In genomic region chr20:3045816-3046676, GRCh38 we compare ENCODE assay signal across 1 cellular context.
TF ChIP-seq lines count a peak whose summit lies in the region.

TSS of gene MRPS26 (plus strand) at chr20:3046052. CDS start at chr20:3046069, 17 bp downstream.

TF ChIP-seq in HepG2, 621 proteins besides CTCF, POLR2A, EP300 and RAD21 (continued from another document and continues in another):
- TF ChIP-seq PRDM4 (CRISPR knock-in tag; IDR thresholded peaks at IDR 0.05; ENCODE audit: borderline replicate concordance) (no peak), ZNF879 (CRISPR knock-in tag; IDR thresholded peaks at IDR 0.05) (peak; percentile 96), ZNF562 (CRISPR knock-in tag; IDR thresholded peaks at IDR 0.05; ENCODE audit: borderline replicate concordance) (no peak), ZNF607 (CRISPR knock-in tag; IDR thresholded peaks at IDR 0.05; ENCODE audit: borderline replicate concordance) (peak; percentile 97; the same call in 1 of the 2 replicates), MXD3 (CRISPR knock-in tag; IDR thresholded peaks at IDR 0.05) (peak; percentile 81), ESRRA (CRISPR knock-in tag; IDR thresholded peaks at IDR 0.05; ENCODE audit: low read depth) (peak; percentile 66; the same call in 1 of the 2 replicates), ZNF704 (CRISPR knock-in tag; IDR thresholded peaks at IDR 0.05; ENCODE audit: borderline replicate concordance) (peak; percentile 89; the same call in 1 of the 2 replicates), NFE2 (CRISPR knock-in tag; IDR thresholded peaks at IDR 0.05) (no peak), SP140L (CRISPR knock-in tag; IDR thresholded peaks at IDR 0.05; ENCODE audit: borderline replicate concordance) (peak; percentile 83; the same call in 1 of the 2 replicates), HHEX (CRISPR knock-in tag; IDR thresholded peaks at IDR 0.05) (no peak), ZNF30 (CRISPR knock-in tag; IDR thresholded peaks at IDR 0.05) (peak; percentile 63; the same call in 1 of the 2 replicates), CC2D1A (CRISPR knock-in tag; IDR thresholded peaks at IDR 0.05) (0 out of 2 replicates have a peak, but pooled peaks have one; percentile 58), RBAK (CRISPR knock-in tag; IDR thresholded peaks at IDR 0.05) (no peak), ZNF451 (CRISPR knock-in tag; IDR thresholded peaks at IDR 0.05) (peak; percentile 90; the same call in 1 of the 2 replicates), NR2F1 (CRISPR knock-in tag; IDR thresholded peaks at IDR 0.05) (peak in 1 of 2 experiments; percentile 7; a peak in 2 of 4 replicates), MAZ (IDR thresholded peaks at IDR 0.05; ENCODE audit: borderline replicate concordance, low read depth, low read length) (peak; percentile 81; the same call in 1 of the 2 replicates), MAZ (CRISPR knock-in tag; IDR thresholded peaks at IDR 0.05; ENCODE audit: low read depth) (peak; percentile 100), ZNF737 (CRISPR knock-in tag; IDR thresholded peaks at IDR 0.05; ENCODE audit: borderline replicate concordance) (no peak), NR0B2 (CRISPR knock-in tag; IDR thresholded peaks at IDR 0.05) (peak; percentile 82; the same call in 1 of the 2 replicates), CSRNP2 (CRISPR knock-in tag; conservative IDR thresholded peaks at IDR 0.05; ENCODE audit: low read depth) (peak; percentile 77; the same call in 1 of the 2 replicates), GTF3A (CRISPR knock-in tag; conservative IDR thresholded peaks at IDR 0.05) (peak; percentile 65; the same call in 1 of the 2 replicates), NFYC (CRISPR knock-in tag; IDR thresholded peaks at IDR 0.05) (peak; percentile 44; the same call in 1 of the 2 replicates), ADNP (CRISPR knock-in tag; IDR thresholded peaks at IDR 0.05) (no peak), ZNF761 (CRISPR knock-in tag; conservative IDR thresholded peaks at IDR 0.05) (peak; percentile 74; the same call in 1 of the 2 replicates), PAF1 (CRISPR knock-in tag; IDR thresholded peaks at IDR 0.05) (no peak), HNRNPL (IDR thresholded peaks at IDR 0.05; ENCODE audit: low read depth, low read length) (no peak; the same call in 1 of the 2 replicates), HIC2 (CRISPR knock-in tag; IDR thresholded peaks at IDR 0.05; ENCODE audit: low read depth) (no peak; the same call in 1 of the 2 replicates), HOXA7 (CRISPR knock-in tag; IDR thresholded peaks at IDR 0.05) (peak; percentile 74; the same call in 1 of the 2 replicates), E2F2 (CRISPR knock-in tag; IDR thresholded peaks at IDR 0.05; ENCODE audit: borderline replicate concordance) (peak; percentile 87), ZSCAN29 (CRISPR knock-in tag; conservative IDR thresholded peaks at IDR 0.05) (peak; percentile 98), SMAD3 (CRISPR knock-in tag; IDR thresholded peaks at IDR 0.05) (peak; percentile 81), TRIM24 (CRISPR knock-in tag; IDR thresholded peaks at IDR 0.05) (no peak), NFATC3 (CRISPR knock-in tag; IDR thresholded peaks at IDR 0.05) (peak; percentile 34; the same call in 1 of the 2 replicates), HOXD1 (CRISPR knock-in tag; IDR thresholded peaks at IDR 0.05) (peak; percentile 80), DZIP1 (CRISPR knock-in tag; IDR thresholded peaks at IDR 0.05) (peak; percentile 67; the same call in 1 of the 2 replicates), RXRB (CRISPR knock-in tag; IDR thresholded peaks at IDR 0.05; ENCODE audit: borderline replicate concordance) (peak; percentile 43; the same call in 1 of the 2 replicates), ATAD3A (CRISPR knock-in tag; IDR thresholded peaks at IDR 0.05) (no peak; the same call in 1 of the 2 replicates), FOXA1 (IDR thresholded peaks at IDR 0.05) (no peak), FOXA1 (CRISPR knock-in tag; IDR thresholded peaks at IDR 0.05) (peak; percentile 45; the same call in 1 of the 2 replicates), PITX1 (CRISPR knock-in tag; IDR thresholded peaks at IDR 0.05) (peak; percentile 59), ZNF652 (CRISPR knock-in tag; IDR thresholded peaks at IDR 0.05; ENCODE audit: borderline replicate concordance, low read depth) (no peak; the same call in 1 of the 2 replicates), EEA1 (CRISPR knock-in tag; IDR thresholded peaks at IDR 0.05; ENCODE audit: borderline replicate concordance) (peak; percentile 98), HNRNPH1 (optimal IDR thresholded peaks at IDR 0.05; ENCODE audit: low read depth, low read length) (peak; percentile 37), ZNF282 (IDR thresholded peaks at IDR 0.05; ENCODE audit: partially characterized antibody) (no peak), GPN1 (CRISPR knock-in tag; IDR thresholded peaks at IDR 0.05; ENCODE audit: borderline replicate concordance) (no peak; the same call in none of the 2 replicates), ELF1 (CRISPR knock-in tag; IDR thresholded peaks at IDR 0.05) (peak; percentile 93), MXI1 (IDR thresholded peaks at IDR 0.05; ENCODE audit: borderline replicate concordance, low read depth, low read length) (peak; percentile 94; the same call in 2 of the 3 replicates), BRF2 (CRISPR knock-in tag; IDR thresholded peaks at IDR 0.05) (peak; percentile 93), ZNF501 (CRISPR knock-in tag; IDR thresholded peaks at IDR 0.05) (peak; percentile 96), ZBED4 (CRISPR knock-in tag; IDR thresholded peaks at IDR 0.05; ENCODE audit: borderline replicate concordance) (peak; percentile 68)
